8 cellular contexts compared by ENCODE assay signal in the genomic region with DNA sequence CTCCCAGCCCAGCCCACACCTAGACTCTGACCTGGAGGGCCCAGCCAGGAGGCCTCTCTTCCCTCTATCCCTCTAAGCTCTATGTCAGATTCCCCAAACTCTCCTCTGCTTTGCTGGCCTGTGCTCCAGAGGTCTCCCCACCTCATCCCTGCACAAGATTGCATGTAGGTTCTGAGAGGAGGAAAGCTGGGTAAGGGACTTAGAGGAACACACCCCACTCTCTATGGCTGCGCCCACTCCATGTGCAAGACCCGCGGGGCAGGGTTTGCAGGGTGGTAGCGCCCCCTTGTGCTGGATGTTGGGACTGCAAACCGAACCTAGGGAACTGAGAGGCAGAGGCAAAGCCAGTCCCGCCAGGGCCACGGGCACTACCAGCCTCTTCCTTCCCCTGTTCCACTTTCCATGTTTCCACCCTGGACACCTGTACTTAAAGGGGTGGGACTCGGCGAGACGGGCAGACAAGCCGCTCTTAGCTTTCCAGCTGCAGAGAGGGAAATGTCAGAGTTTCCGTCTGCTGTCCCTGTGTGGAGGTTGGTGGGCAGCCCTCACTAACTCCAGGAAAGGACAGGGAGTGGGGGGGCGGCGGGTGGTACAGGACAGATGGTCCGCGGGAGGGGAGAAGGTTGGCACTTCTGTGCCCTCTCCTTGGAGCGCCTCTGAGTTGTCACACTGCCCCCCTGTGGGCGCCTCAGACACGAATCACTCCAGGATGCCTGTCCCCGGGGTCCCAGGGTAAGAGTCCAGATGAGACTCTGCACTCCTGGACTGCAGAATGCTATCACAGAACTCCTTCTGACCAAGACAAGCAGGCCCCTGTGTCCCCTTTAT. TPM values are rescaled to one million over a fixed set of nuclear protein-coding genes. Genes with fewer than 3 reads are reported as not detected.
A peak's percentile ranks its signal among the peaks of the same experiment; 100 is the strongest.
DNase-seq lines count a peak whose midpoint lies in the region; ATAC-seq and TF ChIP-seq lines count a peak whose summit lies in the region.

No MANE protein-coding gene starts in this region.

- POLR2A ChIA-PET in RWPE1 (lab: Yijun Ruan, JAX; ENCODE audit: low non-redundant PET), result interaction anchor here (0.5 to 0.7 kb wide), 2 partner anchors 15 to 34 kb away, joined by 6 to 7 read pairs; no protein-coding TSS in a partner anchor

- peak overlapping the region; percentile 92 for H3K4me2 ChIP-seq in KMS-11

- ATAC-seq in GM21390 (IDR thresholded peaks at IDR 0.05; ENCODE audit: unreplicated experiment), result peak; percentile 75

- no peaks in the 10 kb centered on the region for H3K36me3 ChIP-seq in KMS-11 (ENCODE audit: insufficient read depth)

- peaks cover 4% of the 10 kb centered on the region for H3K9me3 Mint-ChIP-seq in nephron progenitor cell

- DNase-seq in CMK (ENCODE audit: low read depth), result peak; percentile 73
- DNase-seq in RWPE1 (ENCODE audit: low spot score), result peak; percentile 51
- peak; percentile 85 for DNase-seq in activated T-helper 9 cell treated with anti-CD3 and anti-CD28 coated beads, Interleukin-2, amount 50 U/mL, for 16 hours (ENCODE audit: low read depth)
- DNase-seq in fibroblast of the aortic adventitia (ENCODE audit: low read depth), result peak; percentile 90
- peak; percentile 95 for DNase-seq in nephron progenitor cell
- DNase-seq in stimulated activated naive CD4-positive, alpha-beta T cell (lab: John Stamatoyannopoulos, UW), result peak; percentile 66 to 93 (median 84)

- H3K27ac ChIP-seq in KMS-11 (peak overlapping the region; percentile 77), RWPE1 (peak overlapping the region; percentile 99)

- TF ChIP-seq CTCF in KMS-11 (conservative IDR thresholded peaks at IDR 0.05; ENCODE audit: low read depth, low read length), result peak; percentile 94
- peak; percentile 91 for TF ChIP-seq CTCF in RWPE1 (conservative IDR thresholded peaks at IDR 0.05; ENCODE audit: low read depth)
- peak; percentile 90 for TF ChIP-seq CTCF in fibroblast of the aortic adventitia (IDR thresholded peaks at IDR 0.05; ENCODE audit: insufficient read depth, low read length)
- TF ChIP-seq CTCF in nephron progenitor cell (IDR thresholded peaks at IDR 0.05), result peak; percentile 93

- H3K27ac Mint-ChIP-seq in nephron progenitor cell, result peak overlapping the region; percentile 88

- CTCF ChIA-PET in RWPE1 (lab: Yijun Ruan, JAX), result interaction anchor here (0.6 to 2.2 kb wide), 34 partner anchors 9 to 1319 kb away, joined by 3 to 37 read pairs (median 5); a partner anchor contains a TSS

- peak overlapping the region; percentile 79 for H3K4me3 Mint-ChIP-seq in nephron progenitor cell

- H4K20me1 ChIP-seq in KMS-11 (ENCODE audit: insufficient read depth), result no peaks in the 10 kb centered on the region

- peaks cover 20% of the 10 kb centered on the region for H3K4me1 ChIP-seq in KMS-11 (ENCODE audit: low read depth, poor library complexity, severe bottlenecking)

- H3K4me3 ChIP-seq in KMS-11 (IDR thresholded peaks at IDR 0.05; ENCODE audit: insufficient read depth, low read depth, low read length) (no peak overlapping the region), fibroblast of the aortic adventitia (ENCODE audit: low read depth, low read length) (peak overlapping the region; percentile 61)

- H3K9ac ChIP-seq in KMS-11, result peak overlapping the region; percentile 89

- H3K36me3 Mint-ChIP-seq in nephron progenitor cell (ENCODE audit: low read depth), result no peaks in the 10 kb centered on the region

- peak overlapping the region; percentile 96 for H2AFZ ChIP-seq in KMS-11 (ENCODE audit: low read depth)

- peaks cover 28% of the 10 kb centered on the region for H3K4me1 Mint-ChIP-seq in nephron progenitor cell

- H3K79me2 ChIP-seq in KMS-11 (ENCODE audit: insufficient read depth, low read depth), result no peaks in the 10 kb centered on the region

- H3K27me3 ChIP-seq in KMS-11 (ENCODE audit: insufficient read depth, low read depth), result no peaks in the 10 kb centered on the region

- H3K27me3 Mint-ChIP-seq in nephron progenitor cell (ENCODE audit: low read depth, poor library complexity), result no peaks in the 10 kb centered on the region

RNA-seq across cellular contexts. Expression of a gene that starts 16.8 kb away (rescaled TPM):
- 258 and 311 TPM in 2 replicates for total RNA-seq in fibroblast of the aortic adventitia (ENCODE audit: low replicate concordance)

RNA-seq across cellular contexts. Expression of a gene that starts 18.4 kb away (rescaled TPM):
- 104 and 107 TPM in 2 replicates for total RNA-seq in fibroblast of the aortic adventitia (ENCODE audit: low replicate concordance)

RNA-seq across cellular contexts. Expression of a gene that starts 23.5 kb away (rescaled TPM):
- 14.2 and 69.9 TPM in 2 replicates for total RNA-seq in fibroblast of the aortic adventitia (ENCODE audit: low replicate concordance)

RNA-seq across cellular contexts. Expression of a gene that starts 29.9 kb away (rescaled TPM):
- 0.09 TPM in 1 of 2 replicates, not detected in the other for total RNA-seq in fibroblast of the aortic adventitia (ENCODE audit: low replicate concordance)

RNA-seq across cellular contexts. Expression of a gene that starts 37.9 kb away (rescaled TPM):
- 2.5 and 16.5 TPM in 2 replicates for total RNA-seq in fibroblast of the aortic adventitia (ENCODE audit: low replicate concordance)
